Comparison of ENCODE assay signal across 2 cellular contexts in the genomic region with DNA sequence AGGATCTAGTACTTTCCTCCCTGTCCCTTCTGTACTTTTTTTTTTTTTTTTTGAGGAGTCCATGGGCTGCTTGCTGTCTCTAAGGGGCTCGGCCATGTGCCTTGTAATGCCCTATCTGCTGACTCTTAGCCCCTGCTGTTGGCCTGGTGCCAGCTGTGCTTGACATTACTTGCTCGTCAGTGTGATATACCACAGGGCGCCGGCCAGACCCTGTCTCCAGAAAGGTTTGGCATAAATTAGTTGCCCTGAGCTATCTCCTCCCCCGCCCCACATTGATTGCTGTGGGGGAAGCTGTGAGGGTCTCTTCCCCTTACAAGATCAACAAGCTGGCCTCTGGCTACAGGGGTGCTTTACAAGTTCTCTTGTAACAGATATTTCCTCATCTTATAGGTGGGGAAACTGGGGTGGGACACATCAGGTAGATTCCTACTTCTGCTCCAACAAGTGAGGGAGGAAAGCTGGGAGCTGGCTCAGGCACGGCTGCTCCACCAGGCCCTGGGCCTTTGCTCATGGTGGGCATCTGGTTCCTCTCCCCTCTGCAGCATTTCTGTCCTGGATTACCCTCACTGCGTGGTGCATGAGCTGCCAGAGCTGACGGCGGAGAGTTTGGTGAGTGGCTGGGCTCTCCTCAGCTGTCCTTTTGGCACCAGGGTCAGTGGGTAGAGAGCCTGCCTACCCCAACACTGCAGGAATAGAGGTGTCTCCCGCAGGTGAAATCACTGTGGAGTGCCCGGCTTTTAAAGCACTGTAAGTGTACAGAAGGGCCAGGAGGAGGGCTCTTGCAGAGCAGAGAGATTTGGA.
TF ChIP-seq lines count a peak whose summit lies in the region.

No MANE protein-coding gene starts in this region.

TF ChIP-seq in SK-N-SH, 30 proteins besides CTCF, POLR2A, EP300 and RAD21 (continued from another document and continues in another):
- TF ChIP-seq USF1 (IDR thresholded peaks at IDR 0.05; ENCODE audit: borderline replicate concordance, low read depth) (no peak), YY1 (IDR thresholded peaks at IDR 0.05; ENCODE audit: low read depth) (no peak), SIN3A (IDR thresholded peaks at IDR 0.05; ENCODE audit: borderline replicate concordance, low read depth, low read length) (no peak), GATA2 (CRISPR knock-in tag; IDR thresholded peaks at IDR 0.05) (peak; percentile 18; the same call in 1 of the 2 replicates), NFIC (IDR thresholded peaks at IDR 0.05; ENCODE audit: borderline replicate concordance) (peak; percentile 38; the same call in 1 of the 2 replicates), MAX (IDR thresholded peaks at IDR 0.05; ENCODE audit: low read depth) (no peak), MEF2A (IDR thresholded peaks at IDR 0.05; ENCODE audit: borderline replicate concordance, low read depth) (no peak), EZH2phosphoT487 (IDR thresholded peaks at IDR 0.05; ENCODE audit: borderline replicate concordance, low read depth) (no peak), TCF12 (IDR thresholded peaks at IDR 0.05) (no peak), SMC3 (IDR thresholded peaks at IDR 0.05; ENCODE audit: low read depth, low read length) (no peak), FOXJ3 (CRISPR knock-in tag; IDR thresholded peaks at IDR 0.05) (peak; percentile 64; the same call in 1 of the 2 replicates), POLR2AphosphoS5 (IDR thresholded peaks at IDR 0.05; ENCODE audit: low read depth, low read length) (no peak), RFX5 (IDR thresholded peaks at IDR 0.05; ENCODE audit: low read length) (0 out of 2 replicates have a peak, but pooled peaks have one; percentile 5), MXI1 (IDR thresholded peaks at IDR 0.05; ENCODE audit: low read depth, low read length) (peak; percentile 73; the same call in 1 of the 2 replicates), GABPA (IDR thresholded peaks at IDR 0.05; ENCODE audit: low read depth) (no peak), TEAD4 (IDR thresholded peaks at IDR 0.05; ENCODE audit: borderline replicate concordance, insufficient read depth) (no peak), TAF1 (IDR thresholded peaks at IDR 0.05; ENCODE audit: borderline replicate concordance, low read depth, low read length) (no peak), USF2 (IDR thresholded peaks at IDR 0.05; ENCODE audit: borderline replicate concordance, low read depth, low read length) (no peak), RCOR1 (IDR thresholded peaks at IDR 0.05; ENCODE audit: low read length) (no peak), RXRA (IDR thresholded peaks at IDR 0.05; ENCODE audit: borderline replicate concordance, low read depth) (no peak), NRF1 (IDR thresholded peaks at IDR 0.05; ENCODE audit: low read depth, low read length) (no peak)
- TF ChIP-seq, protein P1, sequence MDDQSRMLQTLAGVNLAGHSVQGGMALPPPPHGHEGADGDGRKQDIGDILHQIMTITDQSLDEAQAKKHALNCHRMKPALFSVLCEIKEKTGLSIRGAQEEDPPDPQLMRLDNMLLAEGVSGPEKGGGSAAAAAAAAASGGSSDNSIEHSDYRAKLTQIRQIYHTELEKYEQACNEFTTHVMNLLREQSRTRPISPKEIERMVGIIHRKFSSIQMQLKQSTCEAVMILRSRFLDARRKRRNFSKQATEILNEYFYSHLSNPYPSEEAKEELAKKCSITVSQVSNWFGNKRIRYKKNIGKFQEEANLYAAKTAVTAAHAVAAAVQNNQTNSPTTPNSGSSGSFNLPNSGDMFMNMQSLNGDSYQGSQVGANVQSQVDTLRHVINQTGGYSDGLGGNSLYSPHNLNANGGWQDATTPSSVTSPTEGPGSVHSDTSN (IDR thresholded peaks at IDR 0.05) = 0 out of 2 replicates have a peak, but pooled peaks have one; percentile 8
- TF ChIP-seq, protein P2, sequence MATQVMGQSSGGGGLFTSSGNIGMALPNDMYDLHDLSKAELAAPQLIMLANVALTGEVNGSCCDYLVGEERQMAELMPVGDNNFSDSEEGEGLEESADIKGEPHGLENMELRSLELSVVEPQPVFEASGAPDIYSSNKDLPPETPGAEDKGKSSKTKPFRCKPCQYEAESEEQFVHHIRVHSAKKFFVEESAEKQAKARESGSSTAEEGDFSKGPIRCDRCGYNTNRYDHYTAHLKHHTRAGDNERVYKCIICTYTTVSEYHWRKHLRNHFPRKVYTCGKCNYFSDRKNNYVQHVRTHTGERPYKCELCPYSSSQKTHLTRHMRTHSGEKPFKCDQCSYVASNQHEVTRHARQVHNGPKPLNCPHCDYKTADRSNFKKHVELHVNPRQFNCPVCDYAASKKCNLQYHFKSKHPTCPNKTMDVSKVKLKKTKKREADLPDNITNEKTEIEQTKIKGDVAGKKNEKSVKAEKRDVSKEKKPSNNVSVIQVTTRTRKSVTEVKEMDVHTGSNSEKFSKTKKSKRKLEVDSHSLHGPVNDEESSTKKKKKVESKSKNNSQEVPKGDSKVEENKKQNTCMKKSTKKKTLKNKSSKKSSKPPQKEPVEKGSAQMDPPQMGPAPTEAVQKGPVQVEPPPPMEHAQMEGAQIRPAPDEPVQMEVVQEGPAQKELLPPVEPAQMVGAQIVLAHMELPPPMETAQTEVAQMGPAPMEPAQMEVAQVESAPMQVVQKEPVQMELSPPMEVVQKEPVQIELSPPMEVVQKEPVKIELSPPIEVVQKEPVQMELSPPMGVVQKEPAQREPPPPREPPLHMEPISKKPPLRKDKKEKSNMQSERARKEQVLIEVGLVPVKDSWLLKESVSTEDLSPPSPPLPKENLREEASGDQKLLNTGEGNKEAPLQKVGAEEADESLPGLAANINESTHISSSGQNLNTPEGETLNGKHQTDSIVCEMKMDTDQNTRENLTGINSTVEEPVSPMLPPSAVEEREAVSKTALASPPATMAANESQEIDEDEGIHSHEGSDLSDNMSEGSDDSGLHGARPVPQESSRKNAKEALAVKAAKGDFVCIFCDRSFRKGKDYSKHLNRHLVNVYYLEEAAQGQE (IDR thresholded peaks at IDR 0.05; ENCODE audit: low read depth, low read length) = no peak

TF ChIP-seq in SK-N-SH treated with all-trans-retinoic acid at 6 μM for 48 hours, 23 proteins besides CTCF, POLR2A, EP300 and RAD21 (continued from another document):
- TF ChIP-seq POU6F1 (CRISPR knock-in tag; IDR thresholded peaks at IDR 0.05; ENCODE audit: borderline replicate concordance, low read depth) (no peak), TSHZ2 (CRISPR knock-in tag; IDR thresholded peaks at IDR 0.05) (no peak), PATZ1 (CRISPR knock-in tag; IDR thresholded peaks at IDR 0.05; ENCODE audit: borderline replicate concordance) (no peak), RARB (CRISPR knock-in tag; IDR thresholded peaks at IDR 0.05) (no peak), ESRRG (CRISPR knock-in tag; IDR thresholded peaks at IDR 0.05) (no peak), ZFP3 (CRISPR knock-in tag; IDR thresholded peaks at IDR 0.05) (no peak), GLIS3 (CRISPR knock-in tag; IDR thresholded peaks at IDR 0.05) (no peak), PPARA (CRISPR knock-in tag; IDR thresholded peaks at IDR 0.05; ENCODE audit: borderline replicate concordance) (no peak), ZC3H10 (CRISPR knock-in tag; IDR thresholded peaks at IDR 0.05) (no peak), ZNF70 (CRISPR knock-in tag; IDR thresholded peaks at IDR 0.05) (no peak)
- TF ChIP-seq, protein P3, sequence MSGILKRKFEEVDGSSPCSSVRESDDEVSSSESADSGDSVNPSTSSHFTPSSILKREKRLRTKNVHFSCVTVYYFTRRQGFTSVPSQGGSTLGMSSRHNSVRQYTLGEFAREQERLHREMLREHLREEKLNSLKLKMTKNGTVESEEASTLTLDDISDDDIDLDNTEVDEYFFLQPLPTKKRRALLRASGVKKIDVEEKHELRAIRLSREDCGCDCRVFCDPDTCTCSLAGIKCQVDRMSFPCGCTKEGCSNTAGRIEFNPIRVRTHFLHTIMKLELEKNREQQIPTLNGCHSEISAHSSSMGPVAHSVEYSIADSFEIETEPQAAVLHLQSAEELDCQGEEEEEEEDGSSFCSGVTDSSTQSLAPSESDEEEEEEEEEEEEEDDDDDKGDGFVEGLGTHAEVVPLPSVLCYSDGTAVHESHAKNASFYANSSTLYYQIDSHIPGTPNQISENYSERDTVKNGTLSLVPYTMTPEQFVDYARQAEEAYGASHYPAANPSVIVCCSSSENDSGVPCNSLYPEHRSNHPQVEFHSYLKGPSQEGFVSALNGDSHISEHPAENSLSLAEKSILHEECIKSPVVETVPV (CRISPR knock-in tag; IDR thresholded peaks at IDR 0.05) = no peak
